Comparison of ENCODE assay signal across 1 cellular context in the genomic region with DNA sequence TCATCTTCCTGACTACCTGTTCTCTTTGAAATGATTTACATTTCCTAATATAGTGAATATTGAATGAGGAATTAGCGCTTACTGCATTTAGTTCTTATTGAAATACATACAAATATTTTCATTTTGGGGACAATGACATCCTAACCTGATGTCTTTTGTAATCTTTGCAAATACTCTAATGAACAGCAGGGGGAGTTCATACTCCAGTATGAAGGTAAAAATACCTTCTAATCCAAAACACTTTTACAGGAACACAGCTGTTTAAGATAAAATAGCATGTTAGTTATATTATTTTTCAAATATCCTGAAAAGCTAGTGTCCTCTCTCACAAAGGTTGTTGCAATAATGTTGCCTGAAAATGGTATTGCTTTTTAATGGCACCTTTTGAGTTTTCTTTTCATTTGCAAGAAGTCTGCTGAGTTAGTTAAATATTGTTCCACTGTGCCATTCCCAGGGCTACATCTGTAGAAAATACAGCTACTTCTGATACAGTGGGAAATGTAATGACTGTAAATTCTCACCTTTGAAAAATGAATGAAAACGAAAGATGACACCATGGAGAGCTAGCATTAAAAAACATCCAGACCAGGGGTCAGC.
TF ChIP-seq lines count a peak whose summit lies in the region.

No MANE protein-coding gene starts in this region.

TF ChIP-seq in GM23338, 12 proteins besides CTCF, POLR2A, EP300 and RAD21 (continued from another document):
- TF ChIP-seq, protein P1, sequence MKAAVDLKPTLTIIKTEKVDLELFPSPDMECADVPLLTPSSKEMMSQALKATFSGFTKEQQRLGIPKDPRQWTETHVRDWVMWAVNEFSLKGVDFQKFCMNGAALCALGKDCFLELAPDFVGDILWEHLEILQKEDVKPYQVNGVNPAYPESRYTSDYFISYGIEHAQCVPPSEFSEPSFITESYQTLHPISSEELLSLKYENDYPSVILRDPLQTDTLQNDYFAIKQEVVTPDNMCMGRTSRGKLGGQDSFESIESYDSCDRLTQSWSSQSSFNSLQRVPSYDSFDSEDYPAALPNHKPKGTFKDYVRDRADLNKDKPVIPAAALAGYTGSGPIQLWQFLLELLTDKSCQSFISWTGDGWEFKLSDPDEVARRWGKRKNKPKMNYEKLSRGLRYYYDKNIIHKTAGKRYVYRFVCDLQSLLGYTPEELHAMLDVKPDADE (IDR thresholded peaks at IDR 0.05) = no peak
- TF ChIP-seq EZH2phosphoT487 (IDR thresholded peaks at IDR 0.05; ENCODE audit: unreplicated experiment) (no peak), EZH2 (IDR thresholded peaks at IDR 0.05; ENCODE audit: low read depth, unreplicated experiment) (no peak)
- TF ChIP-seq, protein P2, sequence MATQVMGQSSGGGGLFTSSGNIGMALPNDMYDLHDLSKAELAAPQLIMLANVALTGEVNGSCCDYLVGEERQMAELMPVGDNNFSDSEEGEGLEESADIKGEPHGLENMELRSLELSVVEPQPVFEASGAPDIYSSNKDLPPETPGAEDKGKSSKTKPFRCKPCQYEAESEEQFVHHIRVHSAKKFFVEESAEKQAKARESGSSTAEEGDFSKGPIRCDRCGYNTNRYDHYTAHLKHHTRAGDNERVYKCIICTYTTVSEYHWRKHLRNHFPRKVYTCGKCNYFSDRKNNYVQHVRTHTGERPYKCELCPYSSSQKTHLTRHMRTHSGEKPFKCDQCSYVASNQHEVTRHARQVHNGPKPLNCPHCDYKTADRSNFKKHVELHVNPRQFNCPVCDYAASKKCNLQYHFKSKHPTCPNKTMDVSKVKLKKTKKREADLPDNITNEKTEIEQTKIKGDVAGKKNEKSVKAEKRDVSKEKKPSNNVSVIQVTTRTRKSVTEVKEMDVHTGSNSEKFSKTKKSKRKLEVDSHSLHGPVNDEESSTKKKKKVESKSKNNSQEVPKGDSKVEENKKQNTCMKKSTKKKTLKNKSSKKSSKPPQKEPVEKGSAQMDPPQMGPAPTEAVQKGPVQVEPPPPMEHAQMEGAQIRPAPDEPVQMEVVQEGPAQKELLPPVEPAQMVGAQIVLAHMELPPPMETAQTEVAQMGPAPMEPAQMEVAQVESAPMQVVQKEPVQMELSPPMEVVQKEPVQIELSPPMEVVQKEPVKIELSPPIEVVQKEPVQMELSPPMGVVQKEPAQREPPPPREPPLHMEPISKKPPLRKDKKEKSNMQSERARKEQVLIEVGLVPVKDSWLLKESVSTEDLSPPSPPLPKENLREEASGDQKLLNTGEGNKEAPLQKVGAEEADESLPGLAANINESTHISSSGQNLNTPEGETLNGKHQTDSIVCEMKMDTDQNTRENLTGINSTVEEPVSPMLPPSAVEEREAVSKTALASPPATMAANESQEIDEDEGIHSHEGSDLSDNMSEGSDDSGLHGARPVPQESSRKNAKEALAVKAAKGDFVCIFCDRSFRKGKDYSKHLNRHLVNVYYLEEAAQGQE (IDR thresholded peaks at IDR 0.05; ENCODE audit: unreplicated experiment) = no peak
